Comparison of ENCODE assay signal across 33 cellular contexts in genomic region chr2:42786561-42787345, GRCh38. TPM values are rescaled to one million over a fixed set of nuclear protein-coding genes. Genes with fewer than 3 reads are reported as not detected.
A peak's percentile ranks its signal among the peaks of the same experiment; 100 is the strongest.
DNase-seq lines count a peak whose midpoint lies in the region; ATAC-seq, FAIRE-seq and TF ChIP-seq lines count a peak whose summit lies in the region.
"Had no signal": no experiment of that assay in that cellular context is flagged by ENCODE, and none has a peak within 500 bp of the region (broad histone marks: within the 10 kb centered on the region; RNA-seq: fewer than 3 reads in every experiment).

No MANE protein-coding gene starts in this region.

- H2BK12ac ChIP-seq in H1 (ENCODE audit: low read depth, low read length): no peak overlapping the region

- 71% methylated on average over 12 of the region's 15 CpGs for WGBS in SK-N-SH (ENCODE audit: low lambda C conversion rate)
- WGBS in H1 (ENCODE audit: extremely low coverage in 1 of 2, insufficient coverage in 1 of 2, insufficient read length in 1 of 2, insufficient replicate concordance in 2 of 2, low coverage in 1 of 2, low lambda C conversion rate in 2 of 2, missing lambda C conversion rate in 1 of 2), 2 experiments: 79% methylated on average over 15 of the region's 15 CpGs; no CpG with 5 or more reads in 1 of the 2 experiments

- CTCF ChIA-PET in SK-N-SH (lab: Yijun Ruan, JAX): interaction anchor here (1.0 to 1.9 kb wide), 5 partner anchors 12 to 42 kb away, joined by 3 to 7 read pairs (median 3); no protein-coding TSS in a partner anchor
- CTCF ChIA-PET in H1 (lab: Charles Lee; ENCODE audit: partially characterized antibody): interaction anchor here (0.6 to 2.7 kb wide), 9 partner anchors 11 to 426 kb away, joined by 3 to 11 read pairs (median 3); partner anchors contain the start of gene COX7A2L

- H3K27ac Mint-ChIP-seq in type B pancreatic cell: peak overlapping the region; percentile 23
- no peak overlapping the region for H3K27ac Mint-ChIP-seq in stimulated activated memory B cell treated with anti-CD40 and anti-IgM and Interleukin-4, amounts not matched to agents 10 μg/mL and 1 μg/mL and 100 μg/mL, for 72 hours
- H3K27ac Mint-ChIP-seq: activated naive CD8-positive, alpha-beta T cell; T-helper 1 cell treated with Interleukin-12 subunit alpha and Interleukin-12 subunit beta and Interleukin-4 antibody, amounts not matched to agents 30 μg/mL and 1 μg/mL, for 36 hours had no signal

- FAIRE-seq in H1 (lab: Jason Lieb, UNC): no peak
- FAIRE-seq: endothelial cell of umbilical vein, frontal cortex, GM12891 had no signal

- no peak; a peak in 1 of 4 replicates for TF ChIP-seq EP300 in SK-N-SH (IDR thresholded peaks at IDR 0.05; ENCODE audit: borderline replicate concordance in 1 of 2, low read depth in 1 of 2, low read length in 1 of 2)
- no peak for TF ChIP-seq EP300 in H1 (IDR thresholded peaks at IDR 0.05; ENCODE audit: borderline replicate concordance in 1 of 2, low read depth in 2 of 2, low read length in 2 of 2)

- H3K9me3 Mint-ChIP-seq in type B pancreatic cell: no peaks in the 10 kb centered on the region
- H3K9me3 Mint-ChIP-seq in stimulated activated memory B cell treated with anti-CD40 and anti-IgM and Interleukin-4, amounts not matched to agents 10 μg/mL and 1 μg/mL and 100 μg/mL, for 72 hours: peaks cover 3% of the 10 kb centered on the region

- no peak overlapping the region for H3K4me3 ChIP-seq in SK-N-SH (ENCODE audit: low read depth in 2 of 2, low read length in 1 of 2)
- H3K4me3 ChIP-seq in H1 (ENCODE audit: extremely low read depth in 1 of 4, insufficient read depth in 2 of 4, low read depth in 3 of 4, low read length in 4 of 4): no peak overlapping the region
- H3K4me3 ChIP-seq: breast epithelium, GM23248, heart right ventricle, SK-N-MC, transverse colon had no signal

- H2BK5ac ChIP-seq in H1 (ENCODE audit: low read depth, low read length): no peak overlapping the region

- H2BK120ac ChIP-seq in H1 (replicated peaks; ENCODE audit: low read depth, low read length): no peak overlapping the region

- H3K23me2 ChIP-seq in H1 (ENCODE audit: low read depth, low read length): no peaks in the 10 kb centered on the region

- no peak overlapping the region for H2AFZ ChIP-seq in SK-N-SH (ENCODE audit: low read depth)
- H2AFZ ChIP-seq in H1 (ENCODE audit: low read length): no peak overlapping the region
- H2AFZ ChIP-seq: GM23248 had no signal

- no peaks in the 10 kb centered on the region for H3K9me2 ChIP-seq in SK-N-SH

- H3K9ac ChIP-seq in SK-N-SH (no peak overlapping the region), H1 (replicated peaks in 1 of 4; ENCODE audit: extremely low read depth in 1 of 4, low read depth in 3 of 4, low read length in 3 of 4) (no peak overlapping the region)
- H3K9ac ChIP-seq: GM23248 had no signal

- no peak overlapping the region for H3K23ac ChIP-seq in H1 (ENCODE audit: insufficient read length)

- H3K27me3 Mint-ChIP-seq in type B pancreatic cell: peaks cover 3% of the 10 kb centered on the region
- no peaks in the 10 kb centered on the region for H3K27me3 Mint-ChIP-seq in stimulated activated memory B cell treated with anti-CD40 and anti-IgM and Interleukin-4, amounts not matched to agents 10 μg/mL and 1 μg/mL and 100 μg/mL, for 72 hours

- H3K4me3 Mint-ChIP-seq in type B pancreatic cell: peak overlapping the region; percentile 23
- no peak overlapping the region for H3K4me3 Mint-ChIP-seq in stimulated activated memory B cell treated with anti-CD40 and anti-IgM and Interleukin-4, amounts not matched to agents 10 μg/mL and 1 μg/mL and 100 μg/mL, for 72 hours
- H3K4me3 Mint-ChIP-seq: activated naive CD8-positive, alpha-beta T cell; T-helper 1 cell treated with Interleukin-12 subunit alpha and Interleukin-12 subunit beta and Interleukin-4 antibody, amounts not matched to agents 30 μg/mL and 1 μg/mL, for 36 hours had no signal

- H3K9me3 ChIP-seq in SK-N-SH: no peaks in the 10 kb centered on the region
- H3K9me3 ChIP-seq in H1 (ENCODE audit: insufficient read depth in 2 of 2, low read depth in 1 of 2, low read length in 1 of 2): no peaks in the 10 kb centered on the region
- H3K9me3 ChIP-seq: breast epithelium, heart right ventricle, transverse colon had no signal

- H3F3A ChIP-seq in SK-N-SH (replicated peaks; ENCODE audit: insufficient read depth): no peaks in the 10 kb centered on the region

- H2BK20ac ChIP-seq in H1 (ENCODE audit: low read length): no peak overlapping the region

- no peak overlapping the region for H3K4ac ChIP-seq in H1 (replicated peaks; ENCODE audit: insufficient read length, low read depth, low read length)

- H3K27ac ChIP-seq in SK-N-SH (ENCODE audit: low read depth in 2 of 2, low read length in 1 of 2) (peak overlapping the region in 1 of 2 experiments; percentile 66; a peak in 2 of 4 replicates), H1 (ENCODE audit: low read depth, low read length) (no peak overlapping the region)
- H3K27ac ChIP-seq: 22Rv1, breast epithelium, GM23248, heart right ventricle, SK-N-MC had no signal

- no peak overlapping the region for H3K18ac ChIP-seq in H1 (ENCODE audit: extremely low read depth, low read length)

- peaks cover 22% of the 10 kb centered on the region for H3K4me1 Mint-ChIP-seq in type B pancreatic cell (ENCODE audit: unreplicated experiment)
- H3K4me1 Mint-ChIP-seq in stimulated activated memory B cell treated with anti-CD40 and anti-IgM and Interleukin-4, amounts not matched to agents 10 μg/mL and 1 μg/mL and 100 μg/mL, for 72 hours: peaks cover 27% of the 10 kb centered on the region

- H3K4me1 ChIP-seq in SK-N-SH (ENCODE audit: control insufficient read depth in 1 of 2, insufficient read depth in 2 of 2, low read depth in 1 of 2, low read length in 1 of 2) (peaks cover 0 to 31% of the 10 kb centered on the region in 2 experiments; a peak in 1 of 4 replicates), H1 (replicated peaks in 1 of 4; ENCODE audit: control insufficient read depth in 3 of 4, insufficient read depth in 4 of 4, low read length in 3 of 4) (peaks cover 0 to 7% (median under 1%) of the 10 kb centered on the region in 4 experiments; a peak in 3 of 7 replicates)

- ATAC-seq in SK-N-SH treated with all-trans-retinoic acid at 6 μM for 48 hours (no peak), HG03097 (IDR thresholded peaks at IDR 0.05; ENCODE audit: low FRiP score, unreplicated experiment) (no peak)
- ATAC-seq in stimulated activated memory B cell treated with anti-CD40 and anti-IgM and Interleukin-4, amounts not matched to agents 10 μg/mL and 1 μg/mL and 100 μg/mL, for 72 hours: no peak
- ATAC-seq: right cardiac atrium had no signal

- no peak overlapping the region for H4K5ac ChIP-seq in H1 (ENCODE audit: insufficient read length, low read depth, low read length)

- H4K8ac ChIP-seq in H1 (ENCODE audit: extremely low read depth, insufficient read depth, low read length): no peak overlapping the region

- no peak overlapping the region for H4K91ac ChIP-seq in H1 (replicated peaks; ENCODE audit: insufficient read length, low read length)

- TF ChIP-seq CTCF in SK-N-SH (IDR thresholded peaks at IDR 0.05): no peak
- peak; percentile 22 to 43 (median 33); a peak in 3 of 4 replicates for TF ChIP-seq CTCF in H1 (IDR thresholded peaks at IDR 0.05; ENCODE audit: control extremely low read depth in 1 of 3, insufficient read depth in 1 of 3, low read depth in 1 of 3, low read length in 3 of 3)
- no peak for TF ChIP-seq CTCF in type B pancreatic cell (conservative IDR thresholded peaks at IDR 0.05)

- H3K36me3 ChIP-seq in SK-N-SH (replicated peaks in 1 of 2; ENCODE audit: control insufficient read depth in 1 of 2, insufficient read depth in 2 of 2, low read length in 1 of 2) (no peaks in the 10 kb centered on the region), H1 (ENCODE audit: control insufficient read depth in 2 of 4, insufficient read depth in 4 of 4, low read length in 3 of 4) (no peaks in the 10 kb centered on the region; a peak in 1 of 8 replicates)
- H3K36me3 ChIP-seq: breast epithelium, transverse colon had no signal

- peak; percentile 40 for DNase-seq in SK-N-SH
- peak in 1 of 2 experiments; percentile 52 for DNase-seq in H1 (ENCODE audit: low read depth in 1 of 2, low spot score in 2 of 2)
- peak; percentile 75 for DNase-seq in mesenteric fat pad (ENCODE audit: low spot score)
- peak; percentile 51 for DNase-seq in type B pancreatic cell (ENCODE audit: extremely low spot score, unreplicated experiment)
- no peak for DNase-seq in stimulated activated CD4-positive, alpha-beta T cell treated with anti-CD3 and anti-CD28 coated beads, Interleukin-2, amount 100 ng/mL, for 24 hours
- DNase-seq: activated CD4-positive, alpha-beta T cell treated with anti-CD3 and anti-CD28 coated beads, Interleukin-2, amount 50 U/mL, for 48 hours; activated effector memory CD4-positive, alpha-beta T cell treated with Interleukin-2 at 50 U/mL for 16 hours; activated T-cell treated with anti-CD3 and anti-CD28 coated beads for 4 hours; C1 segment of cervical spinal cord; COR-L47; GM23248; heart right ventricle; mammary epithelial cell; MM.1S; NCI-H1417; NCI-H2029 treated with DMSO at 0.1 percent for 48 hours; NCI-H526 treated with DMSO at 0.1 percent for 48 hours; NK-92 treated with Interleukin-12 subunit alpha and Interleukin-12 subunit beta, amount 100 ng/mL, for 24 hours; stimulated activated CD4-positive, alpha-beta T cell treated with anti-CD3 and anti-CD28 coated beads, Interleukin-2, amount 100 ng/mL, for 48 hours; transverse colon had no signal

- no peak overlapping the region for H3K14ac ChIP-seq in H1 (ENCODE audit: insufficient read length)

- TF ChIP-seq RAD21 in SK-N-SH (IDR thresholded peaks at IDR 0.05; ENCODE audit: low read length) (no peak), H1 (IDR thresholded peaks at IDR 0.05 in 1 of 2, conservative IDR thresholded peaks at IDR 0.05 in 1 of 2; ENCODE audit: low read depth in 2 of 2, low read length in 2 of 2) (peak; percentile 34 to 52)

- TF ChIP-seq POLR2A in H1 (IDR thresholded peaks at IDR 0.05; ENCODE audit: control extremely low read depth in 1 of 2, low read depth in 2 of 2, low read length in 2 of 2): no peak

- no peak overlapping the region for H2AK5ac ChIP-seq in H1 (ENCODE audit: low read depth, low read length)

- H2BK15ac ChIP-seq in H1 (ENCODE audit: low read length): no peak overlapping the region

- POLR2A ChIA-PET in SK-N-SH (lab: Yijun Ruan, JAX): interaction anchor here (1.9 kb wide), 1 partner anchor 23 kb away, joined by 15 read pairs; no protein-coding TSS in a partner anchor
- POLR2A ChIA-PET in H1 (lab: Charles Lee; ENCODE audit: partially characterized antibody): interaction anchor here (2.1 kb wide), 1 partner anchor 23 kb away, joined by 7 read pairs; no protein-coding TSS in a partner anchor

- no peaks in the 10 kb centered on the region for H3K79me1 ChIP-seq in H1 (ENCODE audit: low read depth, low read length)

- peaks cover 8% of the 10 kb centered on the region for H3K36me3 Mint-ChIP-seq in type B pancreatic cell
- peaks cover 43% of the 10 kb centered on the region for H3K36me3 Mint-ChIP-seq in stimulated activated memory B cell treated with anti-CD40 and anti-IgM and Interleukin-4, amounts not matched to agents 10 μg/mL and 1 μg/mL and 100 μg/mL, for 72 hours

- H3K79me2 ChIP-seq in SK-N-SH (ENCODE audit: insufficient read depth) (no peaks in the 10 kb centered on the region), H1 (ENCODE audit: control insufficient read depth in 1 of 2, insufficient read depth in 2 of 2, low read length in 2 of 2) (no peaks in the 10 kb centered on the region)

- no peaks in the 10 kb centered on the region for H3K27me3 ChIP-seq in SK-N-SH (ENCODE audit: insufficient read depth)
- peaks cover 0 to 9% (median 7%) of the 10 kb centered on the region in 4 experiments; a peak in 6 of 7 replicates for H3K27me3 ChIP-seq in H1 (replicated peaks in 1 of 4; ENCODE audit: control insufficient read depth in 3 of 4, extremely low read depth in 1 of 4, insufficient read depth in 3 of 4, low read length in 3 of 4)
- H3K27me3 ChIP-seq: breast epithelium, transverse colon had no signal

- H3K4me2 ChIP-seq in SK-N-SH: no peak overlapping the region
- no peak overlapping the region for H3K4me2 ChIP-seq in H1 (ENCODE audit: insufficient read depth in 1 of 2, low read depth in 2 of 2, low read length in 2 of 2)

- no peak overlapping the region for H3K56ac ChIP-seq in H1 (replicated peaks; ENCODE audit: insufficient read length, low read depth, low read length)

- H4K20me1 ChIP-seq in SK-N-SH (ENCODE audit: insufficient read depth) (no peaks in the 10 kb centered on the region), H1 (replicated peaks in 1 of 2; ENCODE audit: control insufficient read depth in 1 of 2, insufficient read depth in 2 of 2, low read length in 2 of 2) (no peaks in the 10 kb centered on the region)

RNA-seq across cellular contexts. Expression of gene HAAO, which starts 5.6 kb away (rescaled TPM):
- polyA plus RNA-seq in SK-N-SH (2012; rRNA removed) (not detected in 2 replicates), H1 (2011; rRNA removed) (7.0 and 9.5 TPM in 2 replicates)
- polyA plus RNA-seq in SK-N-SH (2012; cell fraction: cytosol; rRNA removed): not detected in 2 replicates
- not detected in 2 replicates for polyA plus RNA-seq in SK-N-SH (2012; cell fraction: nucleus; rRNA removed)
- 2.5 and 3.2 TPM in 2 replicates for total RNA-seq in H1 (2021; fragmentation: NEBNext Ultra II Directional; extraction: Animal tissue kit (Norgen Biotek cat#: 25700))
- 5.4 TPM for polyA plus RNA-seq in H1 (2011; cell fraction: cytosol; rRNA removed)
- 12.8 TPM for polyA plus RNA-seq in H1 (2011; cell fraction: nucleus; rRNA removed)
- polyA plus RNA-seq in H1 (2012, experiment 1 of 2): 2.2 to 6.4 TPM (median 4.5 TPM) in 4 replicates
- 2.6 TPM for polyA plus RNA-seq in H1 (2012, experiment 2 of 2)
- polyA plus RNA-seq in H1 (2013, experiment 1 of 2): 1.8 TPM
- polyA plus RNA-seq in H1 (2013, experiment 2 of 2): 1.7 TPM
- polyA minus RNA-seq in H1 (2011; rRNA and poly(A)+ RNA removed): 3.3 and 5.6 TPM in 2 replicates
- polyA minus RNA-seq in H1 (2011; cell fraction: cytosol; rRNA and poly(A)+ RNA removed): 1.4 TPM
- 5.7 TPM for polyA minus RNA-seq in H1 (2011; cell fraction: nucleus; rRNA and poly(A)+ RNA removed)
- total RNA-seq in mesenteric fat pad (2.8 TPM), type B pancreatic cell (ENCODE audit: low replicate concordance) (9.4 and 10.0 TPM in 2 replicates)
- total RNA-seq: GM23248 had no signal
- polyA plus RNA-seq: mammary epithelial cell, neural cell had no signal

RNA-seq across cellular contexts. Expression of gene OXER1, which starts 22.8 kb away (rescaled TPM):
- polyA plus RNA-seq in SK-N-SH (2012; rRNA removed) (not detected in 2 replicates), H1 (2011; rRNA removed) (2.9 and 3.7 TPM in 2 replicates)
- not detected in 2 replicates for polyA plus RNA-seq in SK-N-SH (2012; cell fraction: cytosol; rRNA removed)
- polyA plus RNA-seq in SK-N-SH (2012; cell fraction: nucleus; rRNA removed): 0.04 TPM in 1 of 2 replicates, not detected in the other
- 1.2 and 1.3 TPM in 2 replicates for total RNA-seq in H1 (2021; fragmentation: NEBNext Ultra II Directional; extraction: Animal tissue kit (Norgen Biotek cat#: 25700))
- 1.8 TPM for polyA plus RNA-seq in H1 (2011; cell fraction: cytosol; rRNA removed)
- 6.2 TPM for polyA plus RNA-seq in H1 (2011; cell fraction: nucleus; rRNA removed)
- 1.3 to 2.9 TPM (median 2.4 TPM) in 4 replicates for polyA plus RNA-seq in H1 (2012, experiment 1 of 2)
- 0.71 TPM for polyA plus RNA-seq in H1 (2012, experiment 2 of 2)
- 0.65 TPM for polyA plus RNA-seq in H1 (2013, experiment 1 of 2)
- polyA plus RNA-seq in H1 (2013, experiment 2 of 2): 0.46 TPM
- polyA minus RNA-seq in H1 (2011; rRNA and poly(A)+ RNA removed): 1.0 and 1.8 TPM in 2 replicates
- 0.81 TPM for polyA minus RNA-seq in H1 (2011; cell fraction: cytosol; rRNA and poly(A)+ RNA removed)
- 2.7 TPM for polyA minus RNA-seq in H1 (2011; cell fraction: nucleus; rRNA and poly(A)+ RNA removed)
- total RNA-seq in mesenteric fat pad (0.84 TPM), type B pancreatic cell (ENCODE audit: low replicate concordance) (2.3 and 2.8 TPM in 2 replicates)
- total RNA-seq: frontal cortex, GM23248 had no signal
- polyA plus RNA-seq: GM23248, mammary epithelial cell, neural cell had no signal

Comparison
In these comparisons a context has a peak if more than half of its experiments do, and no peak if none do; other contexts are left out.
1. DNase-seq: peak in SK-N-SH (single experiment), mesenteric fat pad (single experiment) and type B pancreatic cell (single experiment); none in stimulated activated CD4-positive, alpha-beta T cell treated with anti-CD3 and anti-CD28 coated beads, Interleukin-2, amount 100 ng/mL, for 24 hours (0 of 2).
2. CTCF ChIP-seq: peak in H1 (3 of 3); none in SK-N-SH (single experiment) and type B pancreatic cell (single experiment).
3. Of the 17 proteins assayed by ChIP-seq in both H1 and SK-N-SH: peak only in H1: CTCF and RAD21; only in SK-N-SH: none; in both: none; in neither: 15.